Comparison of ENCODE assay signal across 2 cellular contexts in genomic region chr4:108877821-108878220, GRCh38.
A peak's percentile ranks its signal among the peaks of the same experiment; 100 is the strongest.
TF ChIP-seq lines count a peak whose summit lies in the region.

No MANE protein-coding gene starts in this region.

TF ChIP-seq in GM23338, 12 proteins besides CTCF, POLR2A, EP300 and RAD21:
- TF ChIP-seq STAT1 (IDR thresholded peaks at IDR 0.05; ENCODE audit: unreplicated experiment) (no peak), ZNF114 (CRISPR knock-in tag; IDR thresholded peaks at IDR 0.05) (no peak), EZH2phosphoT487 (IDR thresholded peaks at IDR 0.05; ENCODE audit: unreplicated experiment) (no peak), ZNF331 (CRISPR knock-in tag; IDR thresholded peaks at IDR 0.05; ENCODE audit: low read depth) (no peak), NANOG (IDR thresholded peaks at IDR 0.05; ENCODE audit: borderline replicate concordance) (peak; percentile 37; the same call in 1 of the 2 replicates), ETS1 (IDR thresholded peaks at IDR 0.05) (no peak), EZH2 (IDR thresholded peaks at IDR 0.05; ENCODE audit: low read depth, unreplicated experiment) (no peak), POLR2AphosphoS5 (IDR thresholded peaks at IDR 0.05; ENCODE audit: low read depth) (no peak), REST (IDR thresholded peaks at IDR 0.05; ENCODE audit: unreplicated experiment) (no peak)

TF ChIP-seq in H1, 55 proteins besides CTCF, POLR2A, EP300 and RAD21:
- no peak for TF ChIP-seq GTF2F1 (IDR thresholded peaks at IDR 0.05; ENCODE audit: borderline replicate concordance, low read depth, low read length)
- TF ChIP-seq JUND (IDR thresholded peaks at IDR 0.05; ENCODE audit: low read length) = peak; percentile 63; the same call in 1 of the 2 replicates
- no peak for TF ChIP-seq CREB1 (IDR thresholded peaks at IDR 0.05)
